ENCODE assay signal across 7 cellular contexts in genomic region chr15:69501456-69501855, GRCh38.
"Had no signal": no experiment of that assay in that cellular context is flagged by ENCODE, and none has a peak within 500 bp of the region (broad histone marks: within the 10 kb centered on the region; RNA-seq: fewer than 3 reads in every experiment).

No MANE protein-coding gene starts in this region.

- H3K9me3 ChIP-seq: HAP-1 had no signal

- ATAC-seq: HCT116, HepG2 had no signal

- H3K27ac ChIP-seq: GM23248, HL-60 had no signal

- H3K36me3 ChIP-seq: HAP-1 had no signal

- DNase-seq: GM23248, GOT3, H7 had no signal

- H3K4me3 ChIP-seq: GM23248, HAP-1 had no signal

- H3K4me1 ChIP-seq: HAP-1 had no signal
